In the genomic region with DNA sequence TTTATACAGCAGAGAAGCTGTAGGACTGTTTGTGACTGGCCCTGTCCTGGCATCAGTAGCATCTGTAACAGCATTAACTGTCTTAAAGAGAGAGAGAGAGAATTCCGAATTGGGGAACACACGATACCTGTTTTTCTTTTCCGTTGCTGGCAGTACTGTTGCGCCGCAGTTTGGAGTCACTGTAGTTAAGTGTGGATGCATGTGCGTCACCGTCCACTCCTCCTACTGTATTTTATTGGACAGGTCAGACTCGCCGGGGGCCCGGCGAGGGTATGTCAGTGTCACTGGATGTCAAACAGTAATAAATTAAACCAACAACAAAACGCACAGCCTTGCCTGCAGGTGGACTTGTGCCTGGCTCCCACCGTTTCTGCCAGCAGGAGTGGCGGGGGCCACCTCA, we compare ENCODE assay signal across 15 cellular contexts.
"Had no signal": no experiment of that assay in that cellular context is flagged by ENCODE, and none has a peak within 500 bp of the region (broad histone marks: within the 10 kb centered on the region; RNA-seq: fewer than 3 reads in every experiment).

No MANE protein-coding gene starts in this region.

- H3K4me1 Mint-ChIP-seq: activated naive CD4-positive, alpha-beta T cell treated with anti-CD3 and anti-CD28 coated beads, Interleukin-2, amount 50 U/mL, for 24 hours had no signal

- H3K9me3 Mint-ChIP-seq: activated naive CD4-positive, alpha-beta T cell treated with anti-CD3 and anti-CD28 coated beads, Interleukin-2, amount 50 U/mL, for 24 hours; natural killer cell treated with Interleukin-12 subunit alpha and Interleukin-12 subunit beta and Interleukin-15 and Interleukin-18, amount 100 ng/mL, for 72 hours had no signal

- H3K36me3 Mint-ChIP-seq: activated naive CD4-positive, alpha-beta T cell treated with anti-CD3 and anti-CD28 coated beads, Interleukin-2, amount 50 U/mL, for 24 hours; natural killer cell treated with Interleukin-12 subunit alpha and Interleukin-12 subunit beta and Interleukin-15 and Interleukin-18, amount 100 ng/mL, for 72 hours had no signal

- FAIRE-seq: islet of Langerhans had no signal

- ATAC-seq: left colon, lower lobe of right lung had no signal

- H3K27ac ChIP-seq: epithelial cell of prostate, lower lobe of right lung, WERI-Rb-1 had no signal

- H3K4me1 ChIP-seq: lower lobe of right lung had no signal

- H3K4me3 ChIP-seq: lower lobe of right lung had no signal

- H3K27ac Mint-ChIP-seq: activated naive CD4-positive, alpha-beta T cell treated with anti-CD3 and anti-CD28 coated beads, Interleukin-2, amount 50 U/mL, for 24 hours; natural killer cell treated with Interleukin-12 subunit alpha and Interleukin-12 subunit beta and Interleukin-15 and Interleukin-18, amount 100 ng/mL, for 72 hours had no signal

- DNase-seq: activated CD4-positive, alpha-beta T cell treated with anti-CD3 and anti-CD28 coated beads, Interleukin-2, amount 50 U/mL, for 48 hours; activated gamma-delta T cell; lower lobe of right lung; nucleus accumbens; stimulated activated CD4-positive, alpha-beta T cell treated with anti-CD3 and anti-CD28 coated beads, Interleukin-2, amount 100 ng/mL, for 24 hours; stimulated activated naive CD4-positive, alpha-beta T cell treated with Interleukin-2 at 50 U/mL for 16 hours; SW 1271; T-helper 2 cell; trophoblast cell; WERI-Rb-1 had no signal

- H3K4me3 Mint-ChIP-seq: activated naive CD4-positive, alpha-beta T cell treated with anti-CD3 and anti-CD28 coated beads, Interleukin-2, amount 50 U/mL, for 24 hours; natural killer cell treated with Interleukin-12 subunit alpha and Interleukin-12 subunit beta and Interleukin-15 and Interleukin-18, amount 100 ng/mL, for 72 hours had no signal

- H3K27me3 Mint-ChIP-seq: activated naive CD4-positive, alpha-beta T cell treated with anti-CD3 and anti-CD28 coated beads, Interleukin-2, amount 50 U/mL, for 24 hours; natural killer cell treated with Interleukin-12 subunit alpha and Interleukin-12 subunit beta and Interleukin-15 and Interleukin-18, amount 100 ng/mL, for 72 hours had no signal

- H3K9me3 ChIP-seq: lower lobe of right lung had no signal
